ENCODE assay signal across 18 cellular contexts in genomic region chr4:87090305-87090704, GRCh38.
"Had no signal": no experiment of that assay in that cellular context is flagged by ENCODE, and none has a peak within 500 bp of the region (broad histone marks: within the 10 kb centered on the region; RNA-seq: fewer than 3 reads in every experiment).

No MANE protein-coding gene starts in this region.

- H3K9me2 ChIP-seq: SK-N-SH had no signal

- H3K36me3 ChIP-seq: MG63 had no signal

- H3K9me3 ChIP-seq: MG63, SK-N-SH had no signal

- H3K4me3 ChIP-seq: MG63 had no signal

- H3K4me2 ChIP-seq: SK-N-SH had no signal

- FAIRE-seq: RCC 7860 had no signal

- DNase-seq: Karpas-422, KG1, MG63, NCI-H1092, NCI-H1105 treated with DMSO at 0.1 percent for 48 hours, NCI-H1417 treated with DMSO at 0.1 percent for 48 hours, NCI-H146, NCI-H1694 treated with DMSO at 0.1 percent for 48 hours, NCI-H1930, NCI-H2081, NCI-H2107, NCI-H2227 treated with DMSO at 0.1 percent for 48 hours, NCI-H524, NCI-H526 treated with DMSO at 0.1 percent for 48 hours, NCI-H748 treated with DMSO at 0.1 percent for 48 hours, SHP77, SK-N-SH had no signal

- H3K27me3 ChIP-seq: MG63 had no signal
